In the genomic region with DNA sequence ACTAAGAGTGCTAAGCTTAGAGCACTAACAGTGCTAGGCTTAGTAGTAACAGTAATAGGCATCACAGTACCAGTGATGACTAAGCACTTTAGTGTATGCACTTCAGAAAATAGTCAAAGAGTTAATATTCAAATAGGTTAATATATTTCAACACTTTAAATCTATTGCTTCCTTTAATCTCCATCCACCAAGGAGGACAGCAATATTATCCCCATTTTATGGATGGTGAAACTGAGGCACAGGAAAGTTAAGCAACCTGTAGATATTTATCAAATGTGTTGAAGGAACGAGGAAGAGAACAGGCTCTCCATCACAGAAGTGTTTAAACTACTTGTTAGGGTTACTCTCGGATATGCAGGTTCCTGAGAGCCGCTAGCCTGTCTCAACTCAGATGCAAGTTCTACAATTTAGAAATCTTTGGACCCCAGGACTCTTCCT, we compare ENCODE assay signal across 16 cellular contexts.
"Had no signal": no experiment of that assay in that cellular context is flagged by ENCODE, and none has a peak within 500 bp of the region (broad histone marks: within the 10 kb centered on the region; RNA-seq: fewer than 3 reads in every experiment).

No MANE protein-coding gene starts in this region.

- H3K9me3 Mint-ChIP-seq: activated naive CD4-positive, alpha-beta T cell treated with anti-CD3 and anti-CD28 coated beads, Interleukin-2, amount 50 U/mL, for 24 hours; dendritic cell treated with granulocyte-macrophage colony-stimulating factor and Interleukin-4, amounts not matched to agents 40 ng/mL and 50 ng/mL, for 4 days; immature natural killer cell; stimulated activated effector memory CD8-positive, alpha-beta T cell treated with anti-CD3 and anti-CD28 coated beads, Interleukin-12 subunit alpha, Interleukin-12 subunit beta, amount 100 ng/mL, for 72 hours; type B pancreatic cell had no signal

- H3K27me3 Mint-ChIP-seq: activated naive CD4-positive, alpha-beta T cell treated with anti-CD3 and anti-CD28 coated beads, Interleukin-2, amount 50 U/mL, for 24 hours; dendritic cell treated with granulocyte-macrophage colony-stimulating factor and Interleukin-4, amounts not matched to agents 40 ng/mL and 50 ng/mL, for 4 days; type B pancreatic cell had no signal

- H3K27ac Mint-ChIP-seq: activated naive CD4-positive, alpha-beta T cell treated with anti-CD3 and anti-CD28 coated beads, Interleukin-2, amount 50 U/mL, for 24 hours; dendritic cell treated with granulocyte-macrophage colony-stimulating factor and Interleukin-4, amounts not matched to agents 40 ng/mL and 50 ng/mL, for 4 days; stimulated activated effector memory CD8-positive, alpha-beta T cell treated with anti-CD3 and anti-CD28 coated beads, Interleukin-12 subunit alpha, Interleukin-12 subunit beta, amount 100 ng/mL, for 72 hours had no signal

- DNase-seq: activated CD4-positive, alpha-beta T cell treated with anti-CD3 and anti-CD28 coated beads for 1 hour; activated CD4-positive, alpha-beta T cell treated with anti-CD3 and anti-CD28 coated beads, Interleukin-2, amount 50 U/mL, for 48 hours; activated gamma-delta T cell; effector CD8-positive, alpha-beta T cell; immature natural killer cell; stimulated activated CD4-positive, alpha-beta T cell treated with anti-CD3 and anti-CD28 coated beads, Interleukin-4, amount 100 ng/mL, for 24 hours; stomach; WERI-Rb-1 had no signal

- H3K4me1 ChIP-seq: prostate gland had no signal

- H3K27me3 ChIP-seq: ascending aorta, gastroesophageal sphincter, stomach had no signal

- H3K4me3 ChIP-seq: ascending aorta, gastroesophageal sphincter, prostate gland, stomach had no signal

- H3K27ac ChIP-seq: ascending aorta, prostate gland, WERI-Rb-1 had no signal

- H3K9me3 ChIP-seq: ascending aorta, gastroesophageal sphincter, prostate gland, stomach had no signal

- H3K4me3 Mint-ChIP-seq: activated naive CD4-positive, alpha-beta T cell treated with anti-CD3 and anti-CD28 coated beads, Interleukin-2, amount 50 U/mL, for 24 hours; dendritic cell treated with granulocyte-macrophage colony-stimulating factor and Interleukin-4, amounts not matched to agents 40 ng/mL and 50 ng/mL, for 4 days; immature natural killer cell; neural crest cell; stimulated activated effector memory CD8-positive, alpha-beta T cell treated with anti-CD3 and anti-CD28 coated beads, Interleukin-12 subunit alpha, Interleukin-12 subunit beta, amount 100 ng/mL, for 72 hours; type B pancreatic cell had no signal

- H3K36me3 Mint-ChIP-seq: stimulated activated effector memory CD8-positive, alpha-beta T cell treated with anti-CD3 and anti-CD28 coated beads, Interleukin-12 subunit alpha, Interleukin-12 subunit beta, amount 100 ng/mL, for 72 hours; type B pancreatic cell had no signal

- H3K36me3 ChIP-seq: ascending aorta, gastroesophageal sphincter, prostate gland, stomach, WERI-Rb-1 had no signal
